Comparison of ENCODE assay signal across 21 cellular contexts in the genomic region with DNA sequence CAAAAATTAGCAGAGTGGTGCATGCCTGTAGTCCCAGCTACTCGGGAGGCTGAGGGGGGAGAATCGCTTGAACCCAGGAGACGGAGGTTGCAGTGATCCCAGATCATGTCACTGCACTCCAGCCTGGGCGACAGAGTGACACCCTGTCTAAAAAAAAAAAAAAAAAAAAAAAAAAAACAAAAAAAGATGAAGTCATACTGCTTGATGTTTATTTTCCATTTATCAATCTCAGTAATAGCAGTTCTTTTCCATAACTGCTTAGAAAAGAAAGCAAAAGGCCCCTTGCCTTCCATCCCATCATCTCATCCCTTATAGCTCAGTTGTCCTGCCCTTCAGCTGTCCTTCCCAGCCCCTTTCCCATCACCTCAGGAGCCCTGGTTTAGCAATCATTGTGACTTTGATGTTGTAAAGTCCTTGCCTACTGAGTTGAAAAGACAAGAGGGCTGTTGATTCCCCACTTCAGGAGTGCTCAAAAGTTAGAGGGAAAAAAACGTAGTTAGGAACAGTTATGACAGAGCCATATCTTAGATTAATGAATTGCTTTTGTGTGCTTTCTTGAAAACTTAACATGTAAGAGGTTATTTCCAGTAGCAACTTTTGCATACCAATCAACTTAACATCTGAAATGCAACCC. TPM values are rescaled to one million over a fixed set of nuclear protein-coding genes. Genes with fewer than 3 reads are reported as not detected.
DNase-seq lines count a peak whose midpoint lies in the region; ATAC-seq and TF ChIP-seq lines count a peak whose summit lies in the region.
"Had no signal": no experiment of that assay in that cellular context is flagged by ENCODE, and none has a peak within 500 bp of the region (broad histone marks: within the 10 kb centered on the region; RNA-seq: fewer than 3 reads in every experiment).

No MANE protein-coding gene starts in this region.

- H3K27me3 ChIP-seq in ACC112 (ENCODE audit: insufficient read depth, low read length) (no peaks in the 10 kb centered on the region), mesenchymal stem cell (ENCODE audit: control insufficient read depth in 1 of 2, insufficient read depth in 1 of 2, low read length in 2 of 2) (no peaks in the 10 kb centered on the region), brain microvascular endothelial cell (replicated peaks) (no peaks in the 10 kb centered on the region), prostate gland (replicated peaks; ENCODE audit: insufficient read depth) (no peaks in the 10 kb centered on the region)

- TF ChIP-seq CTCF in chondrocyte (IDR thresholded peaks at IDR 0.05) (no peak), brain microvascular endothelial cell (IDR thresholded peaks at IDR 0.05; ENCODE audit: low read depth, low read length, missing control alignments) (no peak), prostate gland (IDR thresholded peaks at IDR 0.05) (no peak)

- no peaks in the 10 kb centered on the region for H3K9me3 Mint-ChIP-seq in chondrocyte (ENCODE audit: low read depth)
- H3K9me3 Mint-ChIP-seq: H9 had no signal

- H3K4me1 ChIP-seq in ACC112 (ENCODE audit: control insufficient read depth, insufficient read depth, low read length, unreplicated experiment) (peaks cover 27% of the 10 kb centered on the region), mesenchymal stem cell (ENCODE audit: control insufficient read depth, insufficient read depth, low read depth, low read length) (no peaks in the 10 kb centered on the region), prostate gland (replicated peaks) (no peaks in the 10 kb centered on the region)

- H3K23ac ChIP-seq in mesenchymal stem cell (ENCODE audit: low read length in 2 of 2), result no peak overlapping the region

- H3K4me2 ChIP-seq in mesenchymal stem cell (ENCODE audit: low read length, poor library complexity, severe bottlenecking), result no peak overlapping the region
- H3K4me2 ChIP-seq: A549 had no signal

- DNase-seq in HEK293T (ENCODE audit: extremely low spot score), result no peak
- DNase-seq in chondrocyte (ENCODE audit: low spot score), result no peak
- DNase-seq in mesenchymal stem cell, result peak; percentile 31
- no peak for DNase-seq in retina
- DNase-seq in brain microvascular endothelial cell, result no peak
- DNase-seq in prostate gland (ENCODE audit: low spot score), result no peak
- DNase-seq: 8988T; C1 segment of cervical spinal cord; Calu3; CD4-positive, alpha-beta memory T cell; COR-L47; DMS53; DMS79 treated with DMSO at 0.1 percent for 48 hours; GF-D8; GM23248; H9 had no signal

- intact Hi-C loops in prostate gland (cut with DNase I), result no loop called here

- no peak overlapping the region for H4K8ac ChIP-seq in mesenchymal stem cell (ENCODE audit: low read length)

- no peak overlapping the region for H3K4me3 Mint-ChIP-seq in chondrocyte (ENCODE audit: unreplicated experiment)
- H3K4me3 Mint-ChIP-seq: CD4-positive, alpha-beta memory T cell; H9 had no signal

- H2BK12ac ChIP-seq in mesenchymal stem cell (ENCODE audit: low read length in 2 of 2), result no peak overlapping the region

- H3K27ac Mint-ChIP-seq in chondrocyte (ENCODE audit: unreplicated experiment), result peak overlapping the region; percentile 52
- H3K27ac Mint-ChIP-seq: CD4-positive, alpha-beta memory T cell; H9 had no signal

- H3K27ac ChIP-seq in ACC112 (ENCODE audit: low read depth, low read length) (no peak overlapping the region), mesenchymal stem cell (ENCODE audit: low read length, poor library complexity, severe bottlenecking) (no peak overlapping the region), brain microvascular endothelial cell (no peak overlapping the region), prostate gland (no peak overlapping the region)
- H3K27ac ChIP-seq: A549, GM23248 had no signal

- H2BK5ac ChIP-seq in mesenchymal stem cell (ENCODE audit: low read depth, low read length, poor library complexity, severe bottlenecking), result no peak overlapping the region

- H2BK15ac ChIP-seq in mesenchymal stem cell (ENCODE audit: low read depth, poor library complexity, severe bottlenecking), result no peak overlapping the region

- in situ Hi-C loops in brain microvascular endothelial cell (cut with HindIII; ENCODE audit: low pct_ligation_motif_present, low sequenced_read_pairs), result no loop called here

- no peak overlapping the region for H2AK5ac ChIP-seq in mesenchymal stem cell (ENCODE audit: low read length, severe bottlenecking)

- H3K9me3 ChIP-seq in mesenchymal stem cell (ENCODE audit: control insufficient read depth, low read length), result no peaks in the 10 kb centered on the region
- H3K9me3 ChIP-seq in prostate gland, result no peaks in the 10 kb centered on the region
- H3K9me3 ChIP-seq: A549 had no signal

- H3K79me2 ChIP-seq in ACC112 (ENCODE audit: control insufficient read depth, insufficient read depth, low read length, unreplicated experiment), result no peaks in the 10 kb centered on the region

- CTCF ChIA-PET in HEK293T (lab: Yijun Ruan, JAX), result no interaction called here

- H3K4ac ChIP-seq in mesenchymal stem cell (ENCODE audit: low read depth in 1 of 2, low read length in 2 of 2), result no peak overlapping the region

- H3K36me3 Mint-ChIP-seq in chondrocyte (ENCODE audit: low read depth), result no peaks in the 10 kb centered on the region
- H3K36me3 Mint-ChIP-seq: CD4-positive, alpha-beta memory T cell had no signal

- no peak overlapping the region for H3K14ac ChIP-seq in mesenchymal stem cell (ENCODE audit: low read length in 2 of 2)

- H3K4me1 Mint-ChIP-seq in chondrocyte (ENCODE audit: low read depth), result peaks cover 27% of the 10 kb centered on the region
- H3K4me1 Mint-ChIP-seq: CD4-positive, alpha-beta memory T cell had no signal

- no peak for TF ChIP-seq POLR2A in prostate gland (IDR thresholded peaks at IDR 0.05)

- POLR2A ChIA-PET in HEK293T (lab: Yijun Ruan, JAX), result no interaction called here

- no peak overlapping the region for H3K9ac ChIP-seq in mesenchymal stem cell (ENCODE audit: low read length)
- H3K9ac ChIP-seq: GM23248 had no signal

- no peak overlapping the region for H2BK120ac ChIP-seq in mesenchymal stem cell (ENCODE audit: low read depth, low read length)

- no peaks in the 10 kb centered on the region for H3K27me3 Mint-ChIP-seq in chondrocyte (ENCODE audit: low read depth)

- H3K36me3 ChIP-seq in ACC112 (ENCODE audit: insufficient read depth, low read length), result no peaks in the 10 kb centered on the region
- H3K36me3 ChIP-seq in mesenchymal stem cell (ENCODE audit: control insufficient read depth in 1 of 2, insufficient read depth in 2 of 2, low read depth in 1 of 2, low read length in 2 of 2), result no peaks in the 10 kb centered on the region
- H3K36me3 ChIP-seq in brain microvascular endothelial cell (replicated peaks), result no peaks in the 10 kb centered on the region
- no peaks in the 10 kb centered on the region for H3K36me3 ChIP-seq in prostate gland

- H3K18ac ChIP-seq in mesenchymal stem cell (ENCODE audit: low read depth in 1 of 2, low read length in 2 of 2), result peak overlapping the region in 1 of 2 experiments; percentile 16

- H3K79me1 ChIP-seq in mesenchymal stem cell (replicated peaks; ENCODE audit: low read length, poor library complexity, severe bottlenecking), result no peaks in the 10 kb centered on the region

- H2AFZ ChIP-seq in ACC112 (ENCODE audit: low read length, unreplicated experiment) (peak overlapping the region; percentile 26), mesenchymal stem cell (ENCODE audit: low read depth, low read length) (no peak overlapping the region)
- H2AFZ ChIP-seq: GM23248 had no signal

- ATAC-seq in GM19023 (IDR thresholded peaks at IDR 0.05; ENCODE audit: unreplicated experiment), result no peak
- ATAC-seq: A549, HCT116 had no signal

- WGBS in mesenchymal stem cell, result 38% methylated on average over 1 of the region's 5 CpGs
- 93% methylated on average over 5 of the region's 5 CpGs for WGBS in prostate gland

- H4K91ac ChIP-seq in mesenchymal stem cell (ENCODE audit: low read length), result no peak overlapping the region

- H3K4me3 ChIP-seq in ACC112 (ENCODE audit: low read depth, low read length) (no peak overlapping the region), mesenchymal stem cell (ENCODE audit: insufficient read depth in 1 of 2, low read depth in 1 of 2, low read length in 2 of 2) (no peak overlapping the region), brain microvascular endothelial cell (ENCODE audit: low read depth, low read length) (no peak overlapping the region), prostate gland (no peak overlapping the region)
- H3K4me3 ChIP-seq: A549, GM23248 had no signal

TF ChIP-seq in HEK293T, 16 proteins besides CTCF, POLR2A, EP300 and RAD21:
- TF ChIP-seq ZNF384 (IDR thresholded peaks at IDR 0.05), result peak; percentile 73
- TF ChIP-seq BHLHE40 (IDR thresholded peaks at IDR 0.05; ENCODE audit: borderline replicate concordance), result no peak
- TF ChIP-seq FOXK2 (IDR thresholded peaks at IDR 0.05), result no peak

RNA-seq across cellular contexts. Expression of a gene that starts 18.0 kb away (rescaled TPM):
- total RNA-seq in chondrocyte (3.1 to 3.8 TPM (median 3.5 TPM) in 3 replicates), prostate gland (10 to 100 TPM; 13.0 to 39.6 TPM)
- 5.1 TPM for polyA plus RNA-seq in mesenchymal stem cell (2013, experiment 1 of 2)
- 4.9 TPM for polyA plus RNA-seq in mesenchymal stem cell (2013, experiment 2 of 2)
- total RNA-seq: CD4-positive, alpha-beta memory T cell; G401 had no signal
